ENCODE assay signal across 1 cellular context in genomic region chr6:106629103-106629858, GRCh38.
TF ChIP-seq lines count a peak whose summit lies in the region.

A gene with protein sequence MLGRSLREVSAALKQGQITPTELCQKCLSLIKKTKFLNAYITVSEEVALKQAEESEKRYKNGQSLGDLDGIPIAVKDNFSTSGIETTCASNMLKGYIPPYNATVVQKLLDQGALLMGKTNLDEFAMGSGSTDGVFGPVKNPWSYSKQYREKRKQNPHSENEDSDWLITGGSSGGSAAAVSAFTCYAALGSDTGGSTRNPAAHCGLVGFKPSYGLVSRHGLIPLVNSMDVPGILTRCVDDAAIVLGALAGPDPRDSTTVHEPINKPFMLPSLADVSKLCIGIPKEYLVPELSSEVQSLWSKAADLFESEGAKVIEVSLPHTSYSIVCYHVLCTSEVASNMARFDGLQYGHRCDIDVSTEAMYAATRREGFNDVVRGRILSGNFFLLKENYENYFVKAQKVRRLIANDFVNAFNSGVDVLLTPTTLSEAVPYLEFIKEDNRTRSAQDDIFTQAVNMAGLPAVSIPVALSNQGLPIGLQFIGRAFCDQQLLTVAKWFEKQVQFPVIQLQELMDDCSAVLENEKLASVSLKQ (plus strand): TSS chr6:106629578. CDS start chr6:106629682, 104 bp downstream.
A gene with protein sequence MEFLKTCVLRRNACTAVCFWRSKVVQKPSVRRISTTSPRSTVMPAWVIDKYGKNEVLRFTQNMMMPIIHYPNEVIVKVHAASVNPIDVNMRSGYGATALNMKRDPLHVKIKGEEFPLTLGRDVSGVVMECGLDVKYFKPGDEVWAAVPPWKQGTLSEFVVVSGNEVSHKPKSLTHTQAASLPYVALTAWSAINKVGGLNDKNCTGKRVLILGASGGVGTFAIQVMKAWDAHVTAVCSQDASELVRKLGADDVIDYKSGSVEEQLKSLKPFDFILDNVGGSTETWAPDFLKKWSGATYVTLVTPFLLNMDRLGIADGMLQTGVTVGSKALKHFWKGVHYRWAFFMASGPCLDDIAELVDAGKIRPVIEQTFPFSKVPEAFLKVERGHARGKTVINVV (minus strand): TSS chr6:106629498. CDS start chr6:106629021, 477 bp downstream.

TF ChIP-seq in WTC11, 78 proteins besides CTCF, POLR2A, EP300 and RAD21 (continued from another document):
- TF ChIP-seq AR (CRISPR knock-in tag; IDR thresholded peaks at IDR 0.05) (no peak), SP1 (CRISPR knock-in tag; conservative IDR thresholded peaks at IDR 0.05) (peak; percentile 41; the same call in 1 of the 2 replicates), JUN (CRISPR knock-in tag; IDR thresholded peaks at IDR 0.05) (0 out of 2 replicates have a peak, but pooled peaks have one; percentile 25), ZNF671 (CRISPR knock-in tag; IDR thresholded peaks at IDR 0.05) (no peak), NFYB (CRISPR knock-in tag; conservative IDR thresholded peaks at IDR 0.05; ENCODE audit: low read depth) (peak; percentile 92), ZNF263 (CRISPR knock-in tag; IDR thresholded peaks at IDR 0.05; ENCODE audit: low read depth) (no peak), TCF7 (CRISPR knock-in tag; IDR thresholded peaks at IDR 0.05; ENCODE audit: low read depth) (no peak), ARID4B (CRISPR knock-in tag; IDR thresholded peaks at IDR 0.05; ENCODE audit: borderline replicate concordance) (peak; percentile 79; the same call in 1 of the 2 replicates), ETV6 (CRISPR knock-in tag; IDR thresholded peaks at IDR 0.05) (0 out of 2 replicates have a peak, but pooled peaks have one; percentile 49), RORB (CRISPR knock-in tag; IDR thresholded peaks at IDR 0.05) (no peak), OVOL2 (CRISPR knock-in tag; IDR thresholded peaks at IDR 0.05; ENCODE audit: borderline replicate concordance) (no peak), SOX15 (CRISPR knock-in tag; IDR thresholded peaks at IDR 0.05) (no peak), ESRRA (CRISPR knock-in tag; IDR thresholded peaks at IDR 0.05; ENCODE audit: borderline replicate concordance) (0 out of 2 replicates have a peak, but pooled peaks have one; percentile 60), JAZF1 (CRISPR knock-in tag; IDR thresholded peaks at IDR 0.05) (no peak)
